Comparison of ENCODE assay signal across 8 cellular contexts in genomic region chr12:6662602-6662905, GRCh38. TPM values are rescaled to one million over a fixed set of nuclear protein-coding genes. Genes with fewer than 3 reads are reported as not detected.
DNase-seq lines count a peak whose midpoint lies in the region; ATAC-seq, FAIRE-seq and TF ChIP-seq lines count a peak whose summit lies in the region.

No MANE protein-coding gene starts in this region.

- FAIRE-seq in bronchial epithelial cell (lab: Jason Lieb, UNC) (no peak), frontal cortex (lab: Jason Lieb, UNC) (no peak)

- no peak for TF ChIP-seq CTCF in bronchial epithelial cell (IDR thresholded peaks at IDR 0.05; ENCODE audit: insufficient read depth, low read length, severe bottlenecking)
- TF ChIP-seq CTCF in lower lobe of right lung (IDR thresholded peaks at IDR 0.05) = no peak
- no peak for TF ChIP-seq CTCF in upper lobe of left lung (IDR thresholded peaks at IDR 0.05)

- WGBS in HUES64 = 2% methylated on average over 9 of the region's 10 CpGs
- 0 to 1% methylated on average over 10 of the region's 10 CpGs for WGBS in upper lobe of left lung, 2 donors

- ATAC-seq in lower lobe of right lung (peak; percentile 57 to 60), upper lobe of left lung (ENCODE audit: low FRiP score in 2 of 2) (peak; percentile 23 to 72), HG03378 (IDR thresholded peaks at IDR 0.05; ENCODE audit: unreplicated experiment) (no peak)

- TF ChIP-seq EP300 in upper lobe of left lung (IDR thresholded peaks at IDR 0.05) = no peak

- DNase-seq in GM19240 (ENCODE audit: insufficient read length, low spot score) = peak; percentile 58
- DNase-seq in bronchial epithelial cell (ENCODE audit: low read depth) = no peak
- DNase-seq in lower lobe of right lung = no peak
- no peak for DNase-seq in upper lobe of left lung
- no peak for DNase-seq in frontal cortex (ENCODE audit: low spot score in 2 of 2)
- DNase-seq in cerebellar nuclear complex (lab: John Stamatoyannopoulos, UW) = no peak

- H3K27me3 ChIP-seq in HUES64 (ENCODE audit: insufficient read depth, low read length) (no peaks in the 10 kb centered on the region), bronchial epithelial cell (ENCODE audit: control insufficient read depth, insufficient read depth, low read length) (no peaks in the 10 kb centered on the region), lower lobe of right lung (ENCODE audit: low read depth) (no peaks in the 10 kb centered on the region), upper lobe of left lung (no peaks in the 10 kb centered on the region)

- intact Hi-C loops in lower lobe of right lung (cut with DNase I) = no loop called here

- H3K9ac ChIP-seq in HUES64 (ENCODE audit: low read depth, low read length) = peak overlapping the region; percentile 82

- no peak for TF ChIP-seq POLR2A in upper lobe of left lung (IDR thresholded peaks at IDR 0.05)

- H3K27ac ChIP-seq in HUES64 (ENCODE audit: low read depth, low read length) (peak overlapping the region; percentile 20), lower lobe of right lung (peak overlapping the region; percentile 74), upper lobe of left lung (peak overlapping the region; percentile 68 to 87 (median 78))

- H3K9me3 ChIP-seq in HUES64 (ENCODE audit: insufficient read depth, low read depth, low read length) (no peaks in the 10 kb centered on the region), lower lobe of right lung (no peaks in the 10 kb centered on the region), upper lobe of left lung (no peaks in the 10 kb centered on the region)

- H3K4me3 ChIP-seq in HUES64 (ENCODE audit: low read length) (peak overlapping the region; percentile 87), bronchial epithelial cell (ENCODE audit: low read depth, low read length) (peak overlapping the region; percentile 68), lower lobe of right lung (peak overlapping the region; percentile 67), upper lobe of left lung (peak overlapping the region; percentile 70 to 89 (median 76))

- peaks cover 19% of the 10 kb centered on the region for H3K36me3 ChIP-seq in HUES64 (ENCODE audit: insufficient read depth, low read length)
- peaks cover 8% of the 10 kb centered on the region for H3K36me3 ChIP-seq in bronchial epithelial cell (ENCODE audit: control insufficient read depth, insufficient read depth, low read length)
- peaks cover 37% of the 10 kb centered on the region for H3K36me3 ChIP-seq in lower lobe of right lung
- peaks cover 0 to 31% (median 14%) of the 10 kb centered on the region in 4 donors for H3K36me3 ChIP-seq in upper lobe of left lung

- H3K4me1 ChIP-seq in HUES64 (ENCODE audit: insufficient read depth, low read length) (peaks cover 5% of the 10 kb centered on the region; the same call in 1 of the 2 replicates), lower lobe of right lung (peaks cover 12% of the 10 kb centered on the region), upper lobe of left lung (peaks cover 12 to 14% (median 12%) of the 10 kb centered on the region in 4 donors)

RNA-seq across cellular contexts. Expression of gene ING4, which starts 0.4 kb away (rescaled TPM):
- 16.4 TPM for polyA plus RNA-seq in HUES64 (2013, experiment 1 of 2)
- 18.1 TPM for polyA plus RNA-seq in HUES64 (2013, experiment 2 of 2)
- total RNA-seq in bronchial epithelial cell = 15.3 and 22.0 TPM in 2 replicates
- total RNA-seq in lower lobe of right lung = 41.3 TPM
- total RNA-seq in upper lobe of left lung = 10 to 100 TPM; 24.3 to 79.6 (median 33.8) TPM
- total RNA-seq in frontal cortex = 81.9 TPM

RNA-seq across cellular contexts. Expression of gene ACRBP, which starts 15.3 kb away (rescaled TPM):
- 0.60 TPM for polyA plus RNA-seq in HUES64 (2013, experiment 1 of 2)
- polyA plus RNA-seq in HUES64 (2013, experiment 2 of 2) = 1.1 TPM
- under 0.01 and 0.51 TPM in 2 replicates for total RNA-seq in bronchial epithelial cell
- total RNA-seq in lower lobe of right lung = 7.2 TPM
- 10 to 100 TPM in 1 of 6 donors, 1 to 10 TPM in 5; 1.8 to 12.6 (median 5.9) TPM for total RNA-seq in upper lobe of left lung
- total RNA-seq in frontal cortex = 0.41 TPM

RNA-seq across cellular contexts. Expression of gene ZNF384, which starts 26.6 kb away (rescaled TPM):
- 46.0 TPM for polyA plus RNA-seq in HUES64 (2013, experiment 1 of 2)
- 48.6 TPM for polyA plus RNA-seq in HUES64 (2013, experiment 2 of 2)
- total RNA-seq in bronchial epithelial cell (5.3 and 7.0 TPM in 2 replicates), lower lobe of right lung (48.7 TPM), upper lobe of left lung (10 to 100 TPM; 33.4 to 52.8 (median 43.0) TPM), frontal cortex (12.2 TPM)

RNA-seq across cellular contexts. Expression of gene LPAR5, which starts 26.8 kb away (rescaled TPM):
- 0.30 TPM for polyA plus RNA-seq in HUES64 (2013, experiment 1 of 2)
- polyA plus RNA-seq in HUES64 (2013, experiment 2 of 2) = 0.51 TPM
- total RNA-seq in bronchial epithelial cell (2.1 and 4.1 TPM in 2 replicates), lower lobe of right lung (3.8 TPM), upper lobe of left lung (1 to 10 TPM; 1.3 to 4.4 (median 2.9) TPM), frontal cortex (0.41 TPM)

RNA-seq across cellular contexts. Expression of gene PIANP, which starts 38.1 kb away (rescaled TPM):
- 4.1 TPM for polyA plus RNA-seq in HUES64 (2013, experiment 1 of 2)
- polyA plus RNA-seq in HUES64 (2013, experiment 2 of 2) = 7.0 TPM
- total RNA-seq in bronchial epithelial cell (not detected in 2 replicates), lower lobe of right lung (0.18 TPM), upper lobe of left lung (under 1 TPM in 3 of 6 donors, not detected in 3; 0.13 to 0.83 (median 0.39) TPM), frontal cortex (1.2 TPM)

Comparison
In these comparisons a context has a peak if more than half of its experiments do, and no peak if none do; other contexts are left out.
1. H3K27ac ChIP-seq: peak in every context shown above with its lines; median percentile 78 in upper lobe of left lung; 74 in lower lobe of right lung; 20 in HUES64.